ENCODE assay signal across 13 cellular contexts in the genomic region with DNA sequence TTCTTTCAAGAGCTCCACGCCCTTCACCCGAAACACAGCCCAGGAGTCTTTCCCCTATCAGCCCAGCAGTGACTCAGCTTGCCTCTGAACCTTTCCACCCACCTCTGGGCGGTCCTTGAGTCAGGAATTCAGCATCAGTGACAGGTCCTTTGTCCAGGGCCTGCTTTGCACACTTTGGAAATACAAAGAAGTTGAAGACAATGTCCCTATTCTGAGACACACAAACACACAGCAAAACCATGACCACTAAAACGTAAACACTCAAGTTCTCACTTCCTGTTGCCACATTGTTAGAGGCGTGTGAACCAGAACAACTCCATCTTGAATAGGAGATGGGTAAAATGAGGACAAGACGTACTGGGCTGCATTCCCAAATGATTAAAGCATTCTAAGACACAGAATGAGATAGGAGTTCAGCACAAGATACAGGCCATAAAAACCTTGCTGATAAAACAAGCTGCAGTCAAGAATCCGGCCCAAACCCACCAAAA. TPM values are rescaled to one million over a fixed set of nuclear protein-coding genes. Genes with fewer than 3 reads are reported as not detected.
A peak's percentile ranks its signal among the peaks of the same experiment; 100 is the strongest.
DNase-seq lines count a peak whose midpoint lies in the region; ATAC-seq, FAIRE-seq and TF ChIP-seq lines count a peak whose summit lies in the region.
"Had no signal": no experiment of that assay in that cellular context is flagged by ENCODE, and none has a peak within 500 bp of the region (broad histone marks: within the 10 kb centered on the region; RNA-seq: fewer than 3 reads in every experiment).

No MANE protein-coding gene starts in this region.

- H3K27ac ChIP-seq in psoas muscle = no peak overlapping the region

- no peak for TF ChIP-seq POLR2A in GM18505 (IDR thresholded peaks at IDR 0.05; ENCODE audit: borderline replicate concordance, extremely low read depth, insufficient read depth, insufficient read length)

- WGBS in psoas muscle, 3 donors = 80 to 85% (median 84%) methylated on average over 7 of the region's 7 CpGs

- H3K27ac Mint-ChIP-seq in stimulated activated naive CD8-positive, alpha-beta T cell treated with anti-CD3 and anti-CD28 coated beads, Interleukin-15, amount 100 ng/mL, for 72 hours = peak overlapping the region in 1 of 2 donors; percentile 19
- peak overlapping the region; percentile 67 for H3K27ac Mint-ChIP-seq in activated naive CD8-positive, alpha-beta T cell treated with anti-CD3 and anti-CD28 coated beads, Interleukin-2, amount 10 ng/mL, durations not matched to agents 7 days and 5 days

- H3K36me3 ChIP-seq in psoas muscle (ENCODE audit: insufficient read depth in 1 of 2, low read depth in 1 of 2) = no peaks in the 10 kb centered on the region
- H3K36me3 ChIP-seq: BE2C had no signal

- H3K4me3 Mint-ChIP-seq in stimulated activated naive CD8-positive, alpha-beta T cell treated with anti-CD3 and anti-CD28 coated beads, Interleukin-15, amount 100 ng/mL, for 72 hours = no peak overlapping the region
- no peak overlapping the region for H3K4me3 Mint-ChIP-seq in activated naive CD8-positive, alpha-beta T cell treated with anti-CD3 and anti-CD28 coated beads, Interleukin-2, amount 10 ng/mL, durations not matched to agents 7 days and 5 days

- H3K4me1 Mint-ChIP-seq in stimulated activated naive CD8-positive, alpha-beta T cell treated with anti-CD3 and anti-CD28 coated beads, Interleukin-15, amount 100 ng/mL, for 72 hours = peaks cover 46% of the 10 kb centered on the region
- H3K4me1 Mint-ChIP-seq in activated naive CD8-positive, alpha-beta T cell treated with anti-CD3 and anti-CD28 coated beads, Interleukin-2, amount 10 ng/mL, durations not matched to agents 7 days and 5 days = peaks cover 21% of the 10 kb centered on the region

- peak; percentile 40 for ATAC-seq in stimulated activated naive CD8-positive, alpha-beta T cell treated with anti-CD3 and anti-CD28 coated beads, Interleukin-15, Interleukin-2, amounts not matched to agents 100 U/mL and 50 U/mL, for 24 hours
- ATAC-seq in stimulated activated naive CD8-positive, alpha-beta T cell treated with anti-CD3 and anti-CD28 coated beads, Interleukin-15, amount 100 ng/mL, for 72 hours = no peak
- no peak for ATAC-seq in activated naive CD8-positive, alpha-beta T cell treated with anti-CD3 and anti-CD28 coated beads, Interleukin-2, amount 10 ng/mL, durations not matched to agents 7 days and 5 days (ENCODE audit: low read depth)
- no peak for ATAC-seq in GM18505 (IDR thresholded peaks at IDR 0.05; ENCODE audit: unreplicated experiment)
- ATAC-seq in psoas muscle = no peak

- H3K27me3 ChIP-seq in psoas muscle (ENCODE audit: insufficient read depth in 3 of 3, low read length in 2 of 3) = no peaks in the 10 kb centered on the region
- H3K27me3 ChIP-seq: BE2C had no signal

- no peak for DNase-seq in stimulated activated naive CD8-positive, alpha-beta T cell treated with anti-CD3 and anti-CD28 coated beads, Interleukin-15, Interleukin-2, amounts not matched to agents 100 U/mL and 50 U/mL, for 24 hours
- DNase-seq in stimulated activated naive CD8-positive, alpha-beta T cell treated with anti-CD3 and anti-CD28 coated beads, Interleukin-15, amount 100 ng/mL, for 72 hours = no peak
- DNase-seq in activated naive CD8-positive, alpha-beta T cell treated with anti-CD3 and anti-CD28 coated beads, Interleukin-2, amount 10 ng/mL, durations not matched to agents 7 days and 5 days = no peak
- DNase-seq in iris pigment epithelial cell (ENCODE audit: low read depth) (peak; percentile 94), RCC 7860 (ENCODE audit: low spot score) (no peak), psoas muscle (no peak), NCI-H1694 (lab: John Stamatoyannopoulos, UW) (no peak)
- DNase-seq: activated CD4-positive, CD25-positive, alpha-beta regulatory T cell; activated gamma-delta T cell treated with Interleukin-2 at 50 U/mL for 16 hours; BE2C; left cardiac atrium had no signal

- no peaks in the 10 kb centered on the region for H3K27me3 Mint-ChIP-seq in stimulated activated naive CD8-positive, alpha-beta T cell treated with anti-CD3 and anti-CD28 coated beads, Interleukin-15, amount 100 ng/mL, for 72 hours
- no peaks in the 10 kb centered on the region for H3K27me3 Mint-ChIP-seq in activated naive CD8-positive, alpha-beta T cell treated with anti-CD3 and anti-CD28 coated beads, Interleukin-2, amount 10 ng/mL, durations not matched to agents 7 days and 5 days

- POLR2A ChIA-PET in activated naive CD8-positive, alpha-beta T cell treated with anti-CD3 and anti-CD28 coated beads, Interleukin-2, amount 10 ng/mL, durations not matched to agents 7 days and 5 days (lab: Charles Lee) = interaction anchor here (0.6 kb wide), 1 partner anchor 13 kb away, joined by 3 read pairs; no protein-coding TSS in a partner anchor

- intact Hi-C loops in psoas muscle (cut with DNase I) = no loop called here

- no peak for FAIRE-seq in RCC 7860 (lab: Jason Lieb, UNC)

- H3K4me1 ChIP-seq in psoas muscle = no peaks in the 10 kb centered on the region
- H3K4me1 ChIP-seq: BE2C had no signal

- no peak for TF ChIP-seq CTCF in psoas muscle (IDR thresholded peaks at IDR 0.05)

- H3K4me3 ChIP-seq in psoas muscle = no peak overlapping the region

- H3K36me3 Mint-ChIP-seq in activated naive CD8-positive, alpha-beta T cell treated with anti-CD3 and anti-CD28 coated beads, Interleukin-2, amount 10 ng/mL, durations not matched to agents 7 days and 5 days = peaks cover 2% of the 10 kb centered on the region

- no peaks in the 10 kb centered on the region for H3K9me3 ChIP-seq in psoas muscle
- H3K9me3 ChIP-seq: BE2C had no signal

- H3K9me3 Mint-ChIP-seq in stimulated activated naive CD8-positive, alpha-beta T cell treated with anti-CD3 and anti-CD28 coated beads, Interleukin-15, amount 100 ng/mL, for 72 hours = peaks cover 0 to 7% of the 10 kb centered on the region in 2 donors
- H3K9me3 Mint-ChIP-seq in activated naive CD8-positive, alpha-beta T cell treated with anti-CD3 and anti-CD28 coated beads, Interleukin-2, amount 10 ng/mL, durations not matched to agents 7 days and 5 days = peaks cover 6% of the 10 kb centered on the region

RNA-seq across cellular contexts. Expression of gene ATP12A, which starts 49.3 kb away (rescaled TPM):
- not detected for total RNA-seq in activated naive CD8-positive, alpha-beta T cell treated with anti-CD3 and anti-CD28 coated beads, Interleukin-2, amount 10 ng/mL, durations not matched to agents 7 days and 5 days
- total RNA-seq in psoas muscle = not detected
- polyA plus RNA-seq in psoas muscle = not detected
- total RNA-seq: left cardiac atrium, pulmonary artery endothelial cell had no signal
